2 cellular contexts compared by ENCODE assay signal in genomic region chr7:11881680-11882079, GRCh38.
TF ChIP-seq lines count a peak whose summit lies in the region.

No MANE protein-coding gene starts in this region.

TF ChIP-seq in HepG2, 621 proteins besides CTCF, POLR2A, EP300 and RAD21:
- no peak for TF ChIP-seq ZNF354B (CRISPR knock-in tag; IDR thresholded peaks at IDR 0.05)
- TF ChIP-seq ZNF883 (CRISPR knock-in tag; IDR thresholded peaks at IDR 0.05; ENCODE audit: not compliant biosample characterization): no peak
- no peak for TF ChIP-seq ATF7-NPFF (CRISPR knock-in tag; IDR thresholded peaks at IDR 0.05; ENCODE audit: low read depth)
- no peak for TF ChIP-seq TBP (CRISPR knock-in tag; IDR thresholded peaks at IDR 0.05)
- no peak for TF ChIP-seq CREB3 (CRISPR knock-in tag; IDR thresholded peaks at IDR 0.05)
- no peak for TF ChIP-seq KDM2A (CRISPR knock-in tag; IDR thresholded peaks at IDR 0.05; ENCODE audit: borderline replicate concordance, low read depth)
- peak; percentile 39; the same call in 1 of the 2 replicates for TF ChIP-seq MAFF (IDR thresholded peaks at IDR 0.05; ENCODE audit: low read depth, low read length)
- TF ChIP-seq MAFK (conservative IDR thresholded peaks at IDR 0.05 in 1 of 2, IDR thresholded peaks at IDR 0.05 in 1 of 2; ENCODE audit: low read length in 2 of 2): peak; percentile 43 to 68; a peak in 3 of 4 replicates
- TF ChIP-seq ZBTB37 (CRISPR knock-in tag; IDR thresholded peaks at IDR 0.05): no peak
- TF ChIP-seq TBX3 (IDR thresholded peaks at IDR 0.05; ENCODE audit: borderline replicate concordance): no peak

TF ChIP-seq in IMR-90, 13 proteins besides CTCF, POLR2A, EP300 and RAD21:
- TF ChIP-seq NFE2L2 (IDR thresholded peaks at IDR 0.05; ENCODE audit: low read depth, low read length): no peak
- TF ChIP-seq MXI1 (IDR thresholded peaks at IDR 0.05; ENCODE audit: borderline replicate concordance, low read depth, low read length): no peak
- no peak for TF ChIP-seq SMC3 (IDR thresholded peaks at IDR 0.05; ENCODE audit: low read depth, low read length)
- TF ChIP-seq USF2 (IDR thresholded peaks at IDR 0.05; ENCODE audit: low read depth, low read length): no peak
- no peak for TF ChIP-seq RFX5 (IDR thresholded peaks at IDR 0.05; ENCODE audit: low read depth, low read length)
- no peak for TF ChIP-seq CHD1 (IDR thresholded peaks at IDR 0.05; ENCODE audit: low read depth, low read length)
- peak; percentile 35; the same call in 1 of the 2 replicates for TF ChIP-seq MAFK (IDR thresholded peaks at IDR 0.05; ENCODE audit: low read depth, low read length)
